9 cellular contexts compared by ENCODE assay signal in genomic region chrX:15947648-15948317, GRCh38.
A peak's percentile ranks its signal among the peaks of the same experiment; 100 is the strongest.
DNase-seq lines count a peak whose midpoint lies in the region; ATAC-seq and TF ChIP-seq lines count a peak whose summit lies in the region.
"Had no signal": no experiment of that assay in that cellular context is flagged by ENCODE, and none has a peak within 500 bp of the region (broad histone marks: within the 10 kb centered on the region; RNA-seq: fewer than 3 reads in every experiment).

No MANE protein-coding gene starts in this region.

- peaks cover 0 to 10% (median 10%) of the 10 kb centered on the region in 3 donors for H3K27me3 Mint-ChIP-seq in immature natural killer cell (ENCODE audit: low read depth in 3 of 3)

- peak overlapping the region in 1 of 6 donors; percentile 8 for H3K27ac Mint-ChIP-seq in immature natural killer cell

- H3K9ac ChIP-seq in HUES64 (ENCODE audit: low read depth, low read length) (no peak overlapping the region; the same call in 1 of the 2 replicates), mammary epithelial cell (ENCODE audit: insufficient read depth, low read length) (no peak overlapping the region)

- no peak overlapping the region for H3K4me3 Mint-ChIP-seq in immature natural killer cell

- no peaks in the 10 kb centered on the region for H3K79me2 ChIP-seq in mammary epithelial cell (ENCODE audit: insufficient read depth, low read length)

- BruUV-seq in mammary epithelial cell (replicated peaks; lab: Mats Ljungman, UMichigan), result no TSS peak

- no peak for TF ChIP-seq CTCF in AG09309 (IDR thresholded peaks at IDR 0.05; ENCODE audit: control insufficient read depth, insufficient read depth, low read depth, low read length, missing control alignments)
- no peak for TF ChIP-seq CTCF in mammary epithelial cell (conservative IDR thresholded peaks at IDR 0.05 in 1 of 2, IDR thresholded peaks at IDR 0.05 in 1 of 2; ENCODE audit: extremely low read depth in 1 of 2, insufficient read depth in 1 of 2, low read depth in 1 of 2, low read length in 2 of 2)
- no peak for TF ChIP-seq CTCF in BE2C (IDR thresholded peaks at IDR 0.05; ENCODE audit: low read depth, low read length)

- H3K9me3 ChIP-seq in HUES64 (ENCODE audit: insufficient read depth, low read depth, low read length), result no peaks in the 10 kb centered on the region
- H3K9me3 ChIP-seq in mammary epithelial cell (replicated peaks; ENCODE audit: insufficient read depth, low read length), result no peaks in the 10 kb centered on the region
- no peaks in the 10 kb centered on the region for H3K9me3 ChIP-seq in BE2C

- H3K36me3 ChIP-seq in HUES64 (ENCODE audit: insufficient read depth, low read length), result no peaks in the 10 kb centered on the region
- H3K36me3 ChIP-seq in mammary epithelial cell (ENCODE audit: insufficient read depth, low read length), result no peaks in the 10 kb centered on the region
- no peaks in the 10 kb centered on the region for H3K36me3 ChIP-seq in BE2C

- H3K27me3 ChIP-seq in HUES64 (ENCODE audit: insufficient read depth, low read length) (no peaks in the 10 kb centered on the region), mammary epithelial cell (ENCODE audit: insufficient read depth, low read length) (no peaks in the 10 kb centered on the region), BE2C (no peaks in the 10 kb centered on the region)

- CTCF ChIA-PET in mammary epithelial cell (lab: Charles Lee; ENCODE audit: low non-redundant PET), result no interaction called here

- H3K4me3 ChIP-seq in AG09309 (ENCODE audit: control insufficient read depth, low read depth, low read length) (no peak overlapping the region), HUES64 (ENCODE audit: low read length) (no peak overlapping the region), mammary epithelial cell (replicated peaks in 1 of 3; ENCODE audit: insufficient read depth in 1 of 3, low read depth in 2 of 3, low read length in 3 of 3) (peak overlapping the region in 2 of 3 experiments; percentile 19 to 35), BE2C (ENCODE audit: low read depth, low read length) (no peak overlapping the region)

- H3K4me2 ChIP-seq in mammary epithelial cell (ENCODE audit: insufficient read depth, low read depth, low read length), result peak overlapping the region; percentile 80

- in situ Hi-C loops in mammary epithelial cell (cut with MboI; ENCODE audit: low sequenced_read_pairs in 2 of 2), result loop anchor here in 1 of 2 donors (25.0 kb wide), 1 partner anchor 715 kb away; the partner anchor contains the start of gene S100G

- intact Hi-C loops in mammary epithelial cell (cut with micrococcal nuclease), result loop anchor here (10.0 kb wide), 1 partner anchor 637 kb away; no protein-coding TSS in a partner anchor

- WGBS in HUES64, result 4% methylated on average over 1 of the region's 1 CpG
- 11% methylated on average over 1 of the region's 1 CpG for WGBS in mammary epithelial cell (ENCODE audit: low coverage, missing lambda C conversion rate)

- H2AFZ ChIP-seq in mammary epithelial cell (ENCODE audit: low read depth, low read length), result peak overlapping the region; percentile 36

- H3K27ac ChIP-seq in HUES64 (ENCODE audit: low read depth, low read length) (peak overlapping the region; percentile 77), mammary epithelial cell (ENCODE audit: insufficient read depth, low read depth, low read length) (peak overlapping the region; percentile 45)

- no peaks in the 10 kb centered on the region for H4K20me1 ChIP-seq in mammary epithelial cell (ENCODE audit: insufficient read depth, low read length)

- no peaks in the 10 kb centered on the region for H3K36me3 Mint-ChIP-seq in immature natural killer cell

- DNase-seq in AG09309 (ENCODE audit: low read depth) (peak; percentile 14), mammary epithelial cell (peak; percentile 65), kidney glomerular epithelial cell (lab: John Stamatoyannopoulos, UW) (peak; percentile 55), NAMALWA (ENCODE audit: low spot score) (no peak), BE2C (no peak), immature natural killer cell (no peak)
- DNase-seq: stimulated activated CD4-positive, alpha-beta T cell treated with anti-CD3 and anti-CD28 coated beads, Interleukin-2, amount 100 ng/mL, for 48 hours had no signal

- H3K4me1 Mint-ChIP-seq in immature natural killer cell, result no peaks in the 10 kb centered on the region

- H3K9me3 Mint-ChIP-seq in immature natural killer cell, result no peaks in the 10 kb centered on the region

- ATAC-seq in GM21737 (IDR thresholded peaks at IDR 0.05; ENCODE audit: unreplicated experiment), result no peak

- dilution Hi-C loops in mammary epithelial cell (cut with HindIII; ENCODE audit: low sequenced_read_pairs), result no loop called here

- H3K4me1 ChIP-seq in HUES64 (ENCODE audit: insufficient read depth, low read length) (peaks cover 18% of the 10 kb centered on the region; the same call in 1 of the 2 replicates), mammary epithelial cell (ENCODE audit: insufficient read depth, low read length) (peaks cover 29% of the 10 kb centered on the region), BE2C (no peaks in the 10 kb centered on the region)

Comparison
In these comparisons a context has a peak if more than half of its experiments do, and no peak if none do; other contexts are left out.
1. DNase-seq: peak in AG09309 (single experiment), mammary epithelial cell (single experiment) and kidney glomerular epithelial cell (single experiment); none in NAMALWA (single experiment), BE2C (single experiment) and immature natural killer cell (0 of 3).
2. H3K4me3 ChIP-seq: peak in mammary epithelial cell (2 of 3); none in AG09309 (single experiment), HUES64 (single experiment) and BE2C (single experiment).